8 cellular contexts compared by ENCODE assay signal in the genomic region with DNA sequence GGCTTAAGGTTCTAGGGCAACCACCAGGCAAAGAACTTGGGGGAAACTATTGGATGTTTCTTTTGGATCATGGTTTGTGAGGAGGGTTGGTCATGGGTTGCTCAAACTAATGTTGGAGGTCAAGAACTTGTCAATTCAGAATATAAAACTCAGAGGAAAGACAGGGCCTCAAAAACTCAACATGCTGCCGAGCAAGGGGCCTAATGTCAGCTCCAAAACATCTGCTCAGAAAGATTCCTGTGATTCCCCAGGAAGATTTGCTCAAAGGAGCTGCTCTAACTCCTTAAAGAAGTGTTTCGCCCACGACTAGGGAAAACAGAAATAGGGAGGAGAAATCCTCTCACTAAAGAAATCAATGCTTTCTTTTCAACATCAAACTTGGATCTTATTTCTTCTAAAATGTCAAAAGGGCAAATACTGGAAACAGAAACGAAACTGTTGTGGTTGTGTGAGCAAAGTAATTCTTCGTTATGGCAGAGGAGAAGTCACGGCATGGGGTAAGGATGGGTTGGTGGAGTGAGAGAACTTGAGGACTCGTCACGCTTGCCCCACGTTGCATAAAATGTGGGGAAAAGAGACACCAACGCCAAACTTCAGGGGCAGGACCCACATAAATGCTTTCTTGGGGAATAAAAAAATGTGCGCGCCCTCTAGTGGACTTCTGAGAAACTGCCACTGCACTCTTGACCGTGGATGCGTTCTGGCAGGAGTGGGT. TPM values are rescaled to one million over a fixed set of nuclear protein-coding genes. Genes with fewer than 3 reads are reported as not detected.
A peak's percentile ranks its signal among the peaks of the same experiment; 100 is the strongest.
DNase-seq lines count a peak whose midpoint lies in the region; ATAC-seq and TF ChIP-seq lines count a peak whose summit lies in the region.

No MANE protein-coding gene starts in this region.

- no peak overlapping the region for H3K4me2 ChIP-seq in mesendoderm (ENCODE audit: low read length)

- peak; percentile 76 for TF ChIP-seq CTCF in GM12874 (IDR thresholded peaks at IDR 0.05; ENCODE audit: insufficient read depth, low read depth, low read length)

- no peak overlapping the region for H2BK5ac ChIP-seq in mesendoderm (ENCODE audit: low read length)

- H3K36me3 ChIP-seq in duodenal mucosa (ENCODE audit: control insufficient read depth in 1 of 2, insufficient read depth in 2 of 2, low read length in 2 of 2) (no peaks in the 10 kb centered on the region), mesendoderm (ENCODE audit: control insufficient read depth, insufficient read depth, low read length) (no peaks in the 10 kb centered on the region)

- H3K9ac ChIP-seq in duodenal mucosa (ENCODE audit: low read depth in 1 of 2, low read length in 2 of 2) (peak overlapping the region in 1 of 2 donors; percentile 38), mesendoderm (ENCODE audit: low read length) (no peak overlapping the region)

- peak overlapping the region; percentile 57 for H3K56ac ChIP-seq in mesendoderm (ENCODE audit: low read length)

- H4K8ac ChIP-seq in mesendoderm (ENCODE audit: low read depth, low read length): no peak overlapping the region

- no peak overlapping the region for H2BK120ac ChIP-seq in mesendoderm (ENCODE audit: low read depth, low read length)

- H3K4me1 ChIP-seq in duodenal mucosa (ENCODE audit: control insufficient read depth in 1 of 2, insufficient read depth in 2 of 2, low read length in 2 of 2) (peaks cover 6 to 10% of the 10 kb centered on the region in 2 donors), mesendoderm (ENCODE audit: control insufficient read depth, low read depth, low read length) (no peaks in the 10 kb centered on the region)

- H2BK15ac ChIP-seq in mesendoderm (replicated peaks; ENCODE audit: low read depth): no peak overlapping the region

- no peaks in the 10 kb centered on the region for H3K9me3 ChIP-seq in duodenal mucosa (ENCODE audit: control insufficient read depth in 1 of 2, low read length in 2 of 2)

- no peaks in the 10 kb centered on the region for H3K27me3 ChIP-seq in duodenal mucosa (ENCODE audit: control insufficient read depth in 1 of 2, insufficient read depth in 2 of 2, low read length in 2 of 2)
- no peaks in the 10 kb centered on the region for H3K27me3 ChIP-seq in mesendoderm (ENCODE audit: insufficient read depth, low read length, poor library complexity)

- H3K79me1 ChIP-seq in mesendoderm (ENCODE audit: low read length): no peaks in the 10 kb centered on the region

- WGBS in mesendoderm (ENCODE audit: extremely low coverage, insufficient coverage, low lambda C conversion rate): no CpG with 5 or more reads among the region's 14 CpGs

- H3K4ac ChIP-seq in mesendoderm (ENCODE audit: low read depth, low read length): no peak overlapping the region

- H4K5ac ChIP-seq in mesendoderm (ENCODE audit: low read length): no peak overlapping the region

- no peak overlapping the region for H3K18ac ChIP-seq in mesendoderm (ENCODE audit: low read length)

- no peaks in the 10 kb centered on the region for H3K79me2 ChIP-seq in mesendoderm (ENCODE audit: control insufficient read depth, insufficient read depth, low read length)

- H2AK5ac ChIP-seq in mesendoderm (ENCODE audit: low read length): no peak overlapping the region

- H3K4me3 ChIP-seq in duodenal mucosa (ENCODE audit: low read depth in 1 of 2, low read length in 2 of 2) (peak overlapping the region; percentile 59 to 64), mesendoderm (ENCODE audit: low read length) (no peak overlapping the region)

- H3K23ac ChIP-seq in mesendoderm (ENCODE audit: low read length): no peak overlapping the region

- H3K27ac ChIP-seq in duodenal mucosa (ENCODE audit: low read depth, low read length) (no peak overlapping the region), mesendoderm (ENCODE audit: low read depth, low read length) (no peak overlapping the region)

- DNase-seq in 8988T (peak; percentile 11), NCI-H2029 treated with DMSO at 0.1 percent for 48 hours (lab: John Stamatoyannopoulos, UW) (peak; percentile 38), mesendoderm (peak; percentile 56)
- peak; percentile 75 for DNase-seq in activated CD4-positive, alpha-beta T cell treated with anti-CD3 and anti-CD28 coated beads for 48 hours
- peak; percentile 36 to 49 for DNase-seq in stimulated activated CD8-positive, alpha-beta memory T cell treated with anti-CD3 and anti-CD28 coated beads, Interleukin-2, amount 100 ng/mL, for 48 hours (ENCODE audit: low read depth in 2 of 2)

- peak; percentile 70 for ATAC-seq in HG02798 (IDR thresholded peaks at IDR 0.05; ENCODE audit: poor library complexity, unreplicated experiment)

RNA-seq across cellular contexts. Expression of a gene that starts 3.8 kb away (rescaled TPM):
- not detected for polyA plus RNA-seq in mesendoderm (2013, experiment 1 of 2)
- polyA plus RNA-seq in mesendoderm (2013, experiment 2 of 2): not detected

Comparison
In these comparisons a context has a peak if more than half of its experiments do, and no peak if none do; other contexts are left out.
1. DNase-seq: peak in every context shown above with its lines; median percentile 75 in activated CD4-positive, alpha-beta T cell treated with anti-CD3 and anti-CD28 coated beads for 48 hours; 56 in mesendoderm; 42 in stimulated activated CD8-positive, alpha-beta memory T cell treated with anti-CD3 and anti-CD28 coated beads, Interleukin-2, amount 100 ng/mL, for 48 hours; 38 in NCI-H2029 treated with DMSO at 0.1 percent for 48 hours; 11 in 8988T.